ENCODE assay signal across 8 cellular contexts in genomic region chr3:128607710-128608048, GRCh38. TPM values are rescaled to one million over a fixed set of nuclear protein-coding genes. Genes with fewer than 3 reads are reported as not detected.
DNase-seq lines count a peak whose midpoint lies in the region; ATAC-seq, FAIRE-seq and TF ChIP-seq lines count a peak whose summit lies in the region.

No MANE protein-coding gene starts in this region.

- DNase-seq in HFF-Myc (ENCODE audit: extremely low read depth, low read depth) (no peak), colonic mucosa (no peak), HepG2 (ENCODE audit: low spot score) (no peak), pons (ENCODE audit: low spot score) (no peak), NCI-H1105 treated with DMSO at 0.1 percent for 48 hours (lab: John Stamatoyannopoulos, UW) (no peak)
- DNase-seq in stimulated activated CD4-positive, alpha-beta T cell treated with anti-CD3 and anti-CD28 coated beads, Interleukin-4, amount 100 ng/mL, for 1 hour = no peak

- H3K36me3 ChIP-seq in colonic mucosa = no peaks in the 10 kb centered on the region
- H3K36me3 ChIP-seq in HepG2 (replicated peaks in 1 of 2; ENCODE audit: control insufficient read depth in 1 of 2, insufficient read depth in 2 of 2, low read length in 2 of 2) = no peaks in the 10 kb centered on the region
- H3K36me3 ChIP-seq in stomach smooth muscle (ENCODE audit: control insufficient read depth in 2 of 2, insufficient read depth in 2 of 2, low read length in 2 of 2) = no peaks in the 10 kb centered on the region

- WGBS in HepG2 (ENCODE audit: low lambda C conversion rate) = 93% methylated on average over 5 of the region's 12 CpGs

- H3K9ac ChIP-seq in colonic mucosa (ENCODE audit: low read depth in 2 of 2, low read length in 2 of 2) = peak overlapping the region; percentile 61 to 62
- no peak overlapping the region for H3K9ac ChIP-seq in HepG2 (ENCODE audit: insufficient read depth, low read depth, low read length)
- peak overlapping the region; percentile 32 to 58 for H3K9ac ChIP-seq in stomach smooth muscle (ENCODE audit: low read length in 2 of 2)

- H4K20me1 ChIP-seq in HepG2 (ENCODE audit: insufficient read depth, low read length) = no peaks in the 10 kb centered on the region

- H3K4me1 ChIP-seq in colonic mucosa (no peaks in the 10 kb centered on the region), HepG2 (ENCODE audit: insufficient read depth, low read length) (peaks cover 37% of the 10 kb centered on the region), stomach smooth muscle (ENCODE audit: control insufficient read depth, insufficient read depth, low read length) (peaks cover 13% of the 10 kb centered on the region)

- TF ChIP-seq POLR2A in HepG2 (IDR thresholded peaks at IDR 0.05; ENCODE audit: insufficient read depth in 1 of 2, low read depth in 2 of 2, low read length in 2 of 2) = no peak

- FAIRE-seq in HepG2 (lab: Jason Lieb, UNC) = no peak

- in situ Hi-C loops in HepG2 (cut with HindIII; ENCODE audit: extremely low pct_ligation_motif_present, low pct_unique_long_range_greater_than_20kb) = no loop called here

- H3K9me3 ChIP-seq in colonic mucosa (no peaks in the 10 kb centered on the region), HepG2 (ENCODE audit: low read length) (no peaks in the 10 kb centered on the region), stomach smooth muscle (ENCODE audit: control insufficient read depth in 2 of 2, low read length in 2 of 2) (no peaks in the 10 kb centered on the region)

- POLR2A ChIA-PET in HepG2 (lab: Yijun Ruan, JAX) = no interaction called here

- CTCF ChIA-PET in HepG2 (lab: Yijun Ruan, JAX; ENCODE audit: low intra/inter-chr PET ratio, low total read pairs) = interaction anchor here (1.3 to 2.0 kb wide), 2 partner anchors 17 to 182 kb away, joined by 3 to 12 read pairs; no protein-coding TSS in a partner anchor

- no TSS peak for BruUV-seq in HepG2 (replicated peaks; lab: Mats Ljungman, UMichigan)

- H3K27me3 ChIP-seq in colonic mucosa (no peaks in the 10 kb centered on the region), HepG2 (ENCODE audit: control insufficient read depth in 1 of 2, insufficient read depth in 2 of 2, low read length in 2 of 2) (no peaks in the 10 kb centered on the region), stomach smooth muscle (ENCODE audit: control insufficient read depth in 1 of 2, insufficient read depth in 2 of 2, low read length in 2 of 2) (peaks cover 0 to 3% of the 10 kb centered on the region in 2 donors)

- H3K4me3 ChIP-seq in HFF-Myc (replicated peaks; ENCODE audit: low read depth, low read length) = peak overlapping the region; percentile 42
- peak overlapping the region; percentile 64 for H3K4me3 ChIP-seq in colonic mucosa
- no peak overlapping the region for H3K4me3 ChIP-seq in HepG2 (replicated peaks in 1 of 3; ENCODE audit: insufficient read depth in 1 of 3, low read depth in 2 of 3, low read length in 3 of 3)
- H3K4me3 ChIP-seq in stomach smooth muscle (ENCODE audit: low read length in 2 of 2) = peak overlapping the region; percentile 59 to 81

- no peak for ATAC-seq in HepG2
- ATAC-seq in GM19395 (IDR thresholded peaks at IDR 0.05; ENCODE audit: unreplicated experiment) = no peak

- TF ChIP-seq EP300 in HepG2 (IDR thresholded peaks at IDR 0.05; ENCODE audit: low read depth in 2 of 2, low read length in 2 of 2) (no peak), HepG2 (CRISPR knock-in tag; IDR thresholded peaks at IDR 0.05; ENCODE audit: borderline replicate concordance) (no peak)

- no peaks in the 10 kb centered on the region for H3K79me2 ChIP-seq in HepG2 (ENCODE audit: insufficient read depth, low read length)

- H3K27ac ChIP-seq in colonic mucosa (no peak overlapping the region), HepG2 (ENCODE audit: extremely low read length, insufficient read depth, low read length) (no peak overlapping the region), stomach smooth muscle (ENCODE audit: low read length) (no peak overlapping the region)

- TF ChIP-seq RAD21 in HepG2 (CRISPR knock-in tag; IDR thresholded peaks at IDR 0.05) = no peak

- no peak for TF ChIP-seq CTCF in HFF-Myc (IDR thresholded peaks at IDR 0.05; ENCODE audit: low read depth, low read length, missing control alignments)
- TF ChIP-seq CTCF in colonic mucosa (IDR thresholded peaks at IDR 0.05) = no peak
- TF ChIP-seq CTCF in HepG2 (CRISPR knock-in tag; IDR thresholded peaks at IDR 0.05) = no peak

- H2AFZ ChIP-seq in HepG2 (ENCODE audit: low read length) = no peak overlapping the region

- intact Hi-C loops in colonic mucosa (cut with DNase I) (loop anchor here (5.0 to 10.0 kb wide), 2 partner anchors 180 to 513 kb away; no protein-coding TSS in a partner anchor), HepG2 (cut with micrococcal nuclease; ENCODE audit: unreplicated experiment) (no loop called here)

- H3K4me2 ChIP-seq in HepG2 (ENCODE audit: low read depth, low read length) = no peak overlapping the region

TF ChIP-seq in HepG2, 621 proteins besides CTCF, POLR2A, EP300 and RAD21:
- TF ChIP-seq DMAP1 (CRISPR knock-in tag; IDR thresholded peaks at IDR 0.05) (no peak), JUNB (CRISPR knock-in tag; IDR thresholded peaks at IDR 0.05; ENCODE audit: borderline replicate concordance) (no peak), ZNF607 (CRISPR knock-in tag; IDR thresholded peaks at IDR 0.05; ENCODE audit: borderline replicate concordance) (0 out of 2 replicates have a peak, but pooled peaks have one; percentile 15), ISX (CRISPR knock-in tag; conservative IDR thresholded peaks at IDR 0.05) (no peak), ZBTB8A (CRISPR knock-in tag; IDR thresholded peaks at IDR 0.05; ENCODE audit: borderline replicate concordance, low read depth) (no peak), ZZZ3 (CRISPR knock-in tag; IDR thresholded peaks at IDR 0.05; ENCODE audit: borderline replicate concordance) (no peak), ZNF17 (CRISPR knock-in tag; IDR thresholded peaks at IDR 0.05) (no peak), FOXC1 (CRISPR knock-in tag; IDR thresholded peaks at IDR 0.05; ENCODE audit: borderline replicate concordance) (0 out of 2 replicates have a peak, but pooled peaks have one; percentile 6)
- TF ChIP-seq, protein P1, sequence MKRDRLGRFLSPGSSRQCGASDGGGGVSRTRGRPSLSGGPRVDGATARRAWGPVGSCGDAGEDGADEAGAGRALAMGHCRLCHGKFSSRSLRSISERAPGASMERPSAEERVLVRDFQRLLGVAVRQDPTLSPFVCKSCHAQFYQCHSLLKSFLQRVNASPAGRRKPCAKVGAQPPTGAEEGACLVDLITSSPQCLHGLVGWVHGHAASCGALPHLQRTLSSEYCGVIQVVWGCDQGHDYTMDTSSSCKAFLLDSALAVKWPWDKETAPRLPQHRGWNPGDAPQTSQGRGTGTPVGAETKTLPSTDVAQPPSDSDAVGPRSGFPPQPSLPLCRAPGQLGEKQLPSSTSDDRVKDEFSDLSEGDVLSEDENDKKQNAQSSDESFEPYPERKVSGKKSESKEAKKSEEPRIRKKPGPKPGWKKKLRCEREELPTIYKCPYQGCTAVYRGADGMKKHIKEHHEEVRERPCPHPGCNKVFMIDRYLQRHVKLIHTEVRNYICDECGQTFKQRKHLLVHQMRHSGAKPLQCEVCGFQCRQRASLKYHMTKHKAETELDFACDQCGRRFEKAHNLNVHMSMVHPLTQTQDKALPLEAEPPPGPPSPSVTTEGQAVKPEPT (CRISPR knock-in tag; IDR thresholded peaks at IDR 0.05; ENCODE audit: low read depth) = no peak
TF ChIP-seq in HepG2: peak in this region for 2.

RNA-seq across cellular contexts. Expression of gene RPN1, which starts 42.9 kb away (rescaled TPM):
- 100 to 1,000 TPM; 188 to 314 TPM for total RNA-seq in colonic mucosa
- 158 and 342 TPM in 2 replicates for total RNA-seq in HepG2 (2016; rRNA removed; fragmentation: Illumina TruSeq; extraction: Trizol)
- 95.2 and 99.3 TPM in 2 replicates for total RNA-seq in HepG2 (2016; cell fraction: cytosol; rRNA removed; fragmentation: Illumina TruSeq; extraction: Trizol; ENCODE audit: low read depth)
- total RNA-seq in HepG2 (2016; cell fraction: insoluble cytoplasmic fraction; rRNA removed; fragmentation: Illumina TruSeq; extraction: Trizol) = 156 and 336 TPM in 2 replicates
- total RNA-seq in HepG2 (2016; cell fraction: membrane; rRNA removed; fragmentation: Illumina TruSeq; extraction: Trizol) = 158 and 173 TPM in 2 replicates
- 246 and 283 TPM in 2 replicates for total RNA-seq in HepG2 (2016; cell fraction: nucleus; rRNA removed; fragmentation: Illumina TruSeq; extraction: Trizol)
- 243 and 290 TPM in 2 replicates for polyA plus RNA-seq in HepG2 (2011; rRNA removed)
- polyA plus RNA-seq in HepG2 (2011; cell fraction: cytosol; rRNA removed) = 241 and 251 TPM in 2 replicates
- polyA plus RNA-seq in HepG2 (2011; cell fraction: nucleus; rRNA removed) = 102 and 103 TPM in 2 replicates
- polyA plus RNA-seq in HepG2 (2012) = 136 and 184 TPM in 2 replicates
- polyA plus RNA-seq in HepG2 (2016; cell fraction: cytosol; fragmentation: Illumina TruSeq; extraction: Trizol; ENCODE audit: low read depth) = 84.9 and 88.7 TPM in 2 replicates
- polyA plus RNA-seq in HepG2 (2016; cell fraction: insoluble cytoplasmic fraction; fragmentation: Illumina TruSeq; extraction: Trizol; ENCODE audit: low read depth) = 124 and 131 TPM in 2 replicates
- 106 and 122 TPM in 2 replicates for polyA plus RNA-seq in HepG2 (2016; cell fraction: membrane; fragmentation: Illumina TruSeq; extraction: Trizol; ENCODE audit: low read depth)
- 289 and 294 TPM in 2 replicates for polyA plus RNA-seq in HepG2 (2016; cell fraction: nucleus; fragmentation: Illumina TruSeq; extraction: Trizol; ENCODE audit: insufficient read depth, low read depth)
- polyA minus RNA-seq in HepG2 (2011; rRNA and poly(A)+ RNA removed; ENCODE audit: low replicate concordance) = 467 and 766 TPM in 2 replicates
- polyA minus RNA-seq in HepG2 (2011; cell fraction: cytosol; rRNA and poly(A)+ RNA removed) = 220 and 227 TPM in 2 replicates
- polyA minus RNA-seq in HepG2 (2011; cell fraction: nucleus; rRNA and poly(A)+ RNA removed) = 116 and 127 TPM in 2 replicates

Comparison
In these comparisons a context has a peak if more than half of its experiments do, and no peak if none do; other contexts are left out.
1. H3K4me3 ChIP-seq: peak in HFF-Myc (single experiment), colonic mucosa (single experiment) and stomach smooth muscle (2 of 2); none in HepG2 (0 of 3).